14 cellular contexts compared by ENCODE assay signal in the genomic region with DNA sequence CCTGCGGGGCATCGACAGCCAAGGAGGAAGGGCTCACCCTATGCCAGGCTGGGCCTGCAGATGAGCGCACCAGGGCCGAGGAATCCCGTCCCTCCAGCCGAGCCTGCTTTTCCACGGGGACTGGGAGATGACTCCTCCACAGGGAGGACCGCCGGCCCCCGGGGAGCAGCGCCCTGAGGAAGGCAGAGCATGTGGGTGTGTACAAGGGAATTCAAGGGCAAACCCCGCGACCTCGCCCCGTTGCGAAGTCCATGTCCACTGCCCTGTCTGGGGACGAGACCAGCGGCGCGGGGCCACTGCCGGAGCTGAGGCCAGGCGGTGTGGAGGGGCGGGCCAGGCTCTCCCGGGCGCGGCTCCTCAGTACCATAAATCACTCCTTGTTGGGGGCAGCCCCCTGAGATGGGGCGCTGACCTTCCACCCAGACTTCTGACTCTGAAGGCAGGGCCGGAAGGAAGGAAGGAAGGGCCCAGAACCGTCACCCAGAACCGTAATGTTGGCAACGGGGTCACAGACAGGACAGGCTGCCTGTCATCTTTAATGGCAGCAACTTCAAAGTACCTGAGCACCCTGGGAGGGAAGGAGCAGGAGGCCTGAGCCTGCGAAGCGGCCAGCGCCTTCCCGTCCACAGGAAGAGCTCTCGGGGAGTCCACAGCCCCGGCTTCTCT. TPM values are rescaled to one million over a fixed set of nuclear protein-coding genes. Genes with fewer than 3 reads are reported as not detected.
DNase-seq lines count a peak whose midpoint lies in the region; ATAC-seq, FAIRE-seq and TF ChIP-seq lines count a peak whose summit lies in the region.
"Had no signal": no experiment of that assay in that cellular context is flagged by ENCODE, and none has a peak within 500 bp of the region (broad histone marks: within the 10 kb centered on the region; RNA-seq: fewer than 3 reads in every experiment).

No MANE protein-coding gene starts in this region.

- H3K79me2 ChIP-seq in GM12878 (ENCODE audit: control insufficient read depth, insufficient read depth, low read length), result peaks cover 29% of the 10 kb centered on the region

- no peaks in the 10 kb centered on the region for H3K27me3 ChIP-seq in GM12878 (replicated peaks in 1 of 2; ENCODE audit: control insufficient read depth in 2 of 2, insufficient read depth in 2 of 2, low read length in 1 of 2)
- no peaks in the 10 kb centered on the region for H3K27me3 ChIP-seq in skeletal muscle satellite cell (ENCODE audit: control insufficient read depth, insufficient read depth, low read length)
- H3K27me3 ChIP-seq: SJSA1 had no signal

- TF ChIP-seq EP300 in GM12878 (IDR thresholded peaks at IDR 0.05; ENCODE audit: borderline replicate concordance in 1 of 2, control insufficient read depth in 1 of 2, low read depth in 2 of 2, low read length in 2 of 2), result no peak

- SMC1A ChIA-PET in GM12878 (lab: Charles Lee; ENCODE audit: uncharacterized antibody, unreplicated experiment), result no interaction called here

- no peak overlapping the region for H3K27ac ChIP-seq in GM12878 (ENCODE audit: control insufficient read depth, insufficient read depth)
- H3K27ac ChIP-seq: SJSA1 had no signal

- H3K9ac ChIP-seq in GM12878 (ENCODE audit: control insufficient read depth, insufficient read depth, low read length), result no peak overlapping the region
- H3K9ac ChIP-seq in skeletal muscle satellite cell (ENCODE audit: low read depth, low read length), result no peak overlapping the region

- DNase-seq in GM03348 (ENCODE audit: low spot score) (peak; percentile 83), GM12878 (ENCODE audit: low read depth, low spot score) (no peak), left colon (peak; percentile 72 to 77), G401 (ENCODE audit: low spot score) (no peak), Calu3 (no peak), NOMO-1 treated with DMSO at 0.1 percent for 48 hours (lab: John Stamatoyannopoulos, UW; ENCODE audit: unreplicated experiment) (no peak), NCI-H2029 (lab: John Stamatoyannopoulos, UW) (no peak)
- DNase-seq: activated CD8-positive, alpha-beta memory T cell treated with anti-CD3 and anti-CD28 coated beads, Interleukin-2, amount 50 U/mL, for 4 hours; cortex of kidney; HFFc6; NCI-H1930 had no signal

- 84% methylated on average over 37 of the region's 37 CpGs for WGBS in GM12878 (ENCODE audit: insufficient coverage, insufficient replicate concordance, low lambda C conversion rate, missing lambda C conversion rate)

- no peaks in the 10 kb centered on the region for H3K36me3 Mint-ChIP-seq in Calu3 (ENCODE audit: insufficient read depth, unreplicated experiment)

- H3K9me3 ChIP-seq in GM12878 (replicated peaks; ENCODE audit: control insufficient read depth, insufficient read depth, low read length) (no peaks in the 10 kb centered on the region), skeletal muscle satellite cell (replicated peaks; ENCODE audit: low read length) (no peaks in the 10 kb centered on the region)
- H3K9me3 ChIP-seq: SJSA1 had no signal

- H3K36me3 ChIP-seq in GM12878 (ENCODE audit: control insufficient read depth in 2 of 2, insufficient read depth in 2 of 2, low read length in 1 of 2) (peaks cover 21 to 36% of the 10 kb centered on the region in 2 experiments), skeletal muscle satellite cell (ENCODE audit: insufficient read depth, low read length) (no peaks in the 10 kb centered on the region)

- TF ChIP-seq CTCF in GM12878 (IDR thresholded peaks at IDR 0.05 in 2 of 3, conservative IDR thresholded peaks at IDR 0.05 in 1 of 3; ENCODE audit: control insufficient read depth in 2 of 3, extremely low read depth in 1 of 3, insufficient read depth in 1 of 3, low read depth in 3 of 3, low read length in 3 of 3) (no peak), Calu3 (IDR thresholded peaks at IDR 0.05; ENCODE audit: unreplicated experiment) (no peak)

- H3K4me3 ChIP-seq in GM12878, result no peak overlapping the region
- no peak overlapping the region for H3K4me3 ChIP-seq in skeletal muscle satellite cell (ENCODE audit: low read length)
- H3K4me3 ChIP-seq: SJSA1 had no signal

- BruUV-seq in GM12878 (replicated peaks; lab: Mats Ljungman, UMichigan) (no TSS peak), Calu3 (replicated peaks; lab: Mats Ljungman, UMichigan) (no TSS peak)

- POLR2A ChIA-PET in GM12878 (lab: Charles Lee), result interaction anchor here (1.1 kb wide), 1 partner anchor 184 kb away, joined by 3 read pairs; no protein-coding TSS in a partner anchor

- intact Hi-C loops in GM12878 (cut with micrococcal nuclease; ENCODE audit: unreplicated experiment), result no loop called here
- intact Hi-C loops in left colon (cut with DNase I, micrococcal nuclease), result no loop called here
- intact Hi-C loops in Calu3 (cut with micrococcal nuclease; ENCODE audit: unreplicated experiment), result no loop called here

- no peak for TF ChIP-seq RAD21 in GM12878 (IDR thresholded peaks at IDR 0.05; ENCODE audit: insufficient read depth, low read depth, low read length)

- no peak for FAIRE-seq in GM12878 (lab: Jason Lieb, UNC)
- FAIRE-seq: urothelium cell line had no signal

- in situ Hi-C loops in GM12878 (cut with MboI) (no loop called here), G401 (cut with HindIII; ENCODE audit: low sequenced_read_pairs) (no loop called here)

- H3K4me3 Mint-ChIP-seq in Calu3 (ENCODE audit: low read depth, unreplicated experiment), result no peak overlapping the region
- H3K4me3 Mint-ChIP-seq: HFFc6 had no signal

- TF ChIP-seq POLR2A in GM12878 (IDR thresholded peaks at IDR 0.05; ENCODE audit: low read depth, low read length), result no peak

- RAD21 ChIA-PET in GM12878 (lab: Charles Lee; ENCODE audit: unreplicated experiment), result interaction anchor here (0.9 kb wide), 1 partner anchor 216 kb away, joined by 3 read pairs; no protein-coding TSS in a partner anchor

- peaks cover 10% of the 10 kb centered on the region for H3K4me1 ChIP-seq in GM12878 (ENCODE audit: control insufficient read depth, insufficient read depth, low read length)
- no peaks in the 10 kb centered on the region for H3K4me1 ChIP-seq in skeletal muscle satellite cell (ENCODE audit: control insufficient read depth, insufficient read depth, low read length)
- H3K4me1 ChIP-seq: SJSA1 had no signal

- no peaks in the 10 kb centered on the region for H3K9me3 Mint-ChIP-seq in Calu3 (ENCODE audit: low read depth, unreplicated experiment)
- H3K9me3 Mint-ChIP-seq: HFFc6 had no signal

- CTCF ChIA-PET in GM12878 (lab: Yijun Ruan, JAX) (interaction anchor here (0.6 kb wide), 1 partner anchor 50 kb away, joined by 3 read pairs; no protein-coding TSS in a partner anchor), Calu3 (lab: Charles Lee) (interaction anchor here (0.6 kb wide), 1 partner anchor 387 kb away, joined by 3 read pairs; no protein-coding TSS in a partner anchor)

- peak; percentile 23 for ATAC-seq in GM12878
- ATAC-seq in left colon, result peak; percentile 84

- H3K27me3 Mint-ChIP-seq in Calu3 (ENCODE audit: unreplicated experiment), result no peaks in the 10 kb centered on the region

- no peaks in the 10 kb centered on the region for H3K4me1 Mint-ChIP-seq in Calu3 (ENCODE audit: low read depth, unreplicated experiment)

- H2AFZ ChIP-seq in GM12878 (ENCODE audit: control insufficient read depth, low read depth, low read length), result no peak overlapping the region

- peaks cover 6% of the 10 kb centered on the region for H4K20me1 ChIP-seq in GM12878 (ENCODE audit: control insufficient read depth, insufficient read depth)

- H3K4me2 ChIP-seq in GM12878 (ENCODE audit: control insufficient read depth, insufficient read depth) (no peak overlapping the region), skeletal muscle satellite cell (ENCODE audit: low read length) (peak overlapping the region; percentile 33)

- H3K27ac Mint-ChIP-seq in Calu3 (ENCODE audit: unreplicated experiment), result no peak overlapping the region
- H3K27ac Mint-ChIP-seq: HFFc6 had no signal

TF ChIP-seq in GM12878, 131 proteins besides CTCF, POLR2A, EP300 and RAD21 (continues in another document):
- TF ChIP-seq, protein P1, sequence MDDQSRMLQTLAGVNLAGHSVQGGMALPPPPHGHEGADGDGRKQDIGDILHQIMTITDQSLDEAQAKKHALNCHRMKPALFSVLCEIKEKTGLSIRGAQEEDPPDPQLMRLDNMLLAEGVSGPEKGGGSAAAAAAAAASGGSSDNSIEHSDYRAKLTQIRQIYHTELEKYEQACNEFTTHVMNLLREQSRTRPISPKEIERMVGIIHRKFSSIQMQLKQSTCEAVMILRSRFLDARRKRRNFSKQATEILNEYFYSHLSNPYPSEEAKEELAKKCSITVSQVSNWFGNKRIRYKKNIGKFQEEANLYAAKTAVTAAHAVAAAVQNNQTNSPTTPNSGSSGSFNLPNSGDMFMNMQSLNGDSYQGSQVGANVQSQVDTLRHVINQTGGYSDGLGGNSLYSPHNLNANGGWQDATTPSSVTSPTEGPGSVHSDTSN (IDR thresholded peaks at IDR 0.05; ENCODE audit: insufficient replicate concordance, low read depth, low read length), result no peak
- TF ChIP-seq SUZ12 (IDR thresholded peaks at IDR 0.05; ENCODE audit: unreplicated experiment), result no peak

RNA-seq across cellular contexts. Expression of a gene that starts 52.6 kb away (rescaled TPM):
- 95.7 and 96.2 TPM in 2 replicates for total RNA-seq in GM12878 (2013; cell fraction: nucleolus; rRNA removed)
- 199 and 205 TPM in 2 replicates for total RNA-seq in GM12878 (2014; rRNA removed)
- 93.8 and 101 TPM in 2 replicates for total RNA-seq in GM12878 (2014; rRNA removed; fragmentation: Illumina TruSeq; extraction: Trizol)
- 80.6 and 88.1 TPM in 2 replicates for total RNA-seq in GM12878 (2021)
- polyA plus RNA-seq in GM12878 (2011; ENCODE audit: low read depth), result 63.1 TPM
- 36.3 and 63.6 TPM in 2 replicates for polyA plus RNA-seq in GM12878 (2011; rRNA removed)
- 53.2 and 53.3 TPM in 2 replicates for polyA plus RNA-seq in GM12878 (2011; cell fraction: cytosol; rRNA removed)
- 120 and 125 TPM in 2 replicates for polyA plus RNA-seq in GM12878 (2011; cell fraction: nucleus; rRNA removed)
- 50.3 and 77.0 TPM in 2 replicates for polyA plus RNA-seq in GM12878 (2012)
- 86.2 and 108 TPM in 2 replicates for polyA plus RNA-seq in GM12878 (2014; fragmentation: Illumina TruSeq; extraction: Trizol)
- 100 to 1,000 TPM; 111 to 121 TPM for polyA plus RNA-seq in GM12878 (2014; fragmentation: Nextera tagmentation; extraction: Ambion mirVana)
- 119 and 162 TPM in 2 replicates for polyA plus RNA-seq in GM12878 (2014; rRNA removed)
- 100 to 1,000 TPM; 168 to 177 TPM for polyA plus RNA-seq in GM12878 (2016; fragmentation: Nextera tagmentation; extraction: Ambion mirVana)
- polyA minus RNA-seq in GM12878 (2011; rRNA and poly(A)+ RNA removed), result 98.9 and 145 TPM in 2 replicates
- 25.1 and 33.7 TPM in 2 replicates for polyA minus RNA-seq in GM12878 (2011; cell fraction: cytosol; rRNA and poly(A)+ RNA removed)
- polyA minus RNA-seq in GM12878 (2011; cell fraction: nucleus; rRNA and poly(A)+ RNA removed), result 36.1 and 82.3 TPM in 2 replicates
- 10 to 100 TPM; 36.7 to 46.1 TPM for total RNA-seq in left colon
- 35.4 and 36.0 TPM in 2 replicates for total RNA-seq in skeletal muscle satellite cell (2012; rRNA removed)
- total RNA-seq in G401 (2014; rRNA removed; shearing (Covaris generic)), result 39.0 and 43.8 TPM in 2 replicates
- total RNA-seq in Calu3 (2022), result 79.5 and 82.0 TPM in 2 replicates

Comparison
In these comparisons a context has a peak if more than half of its experiments do, and no peak if none do; other contexts are left out.
1. DNase-seq: peak in GM03348 (single experiment) and left colon (2 of 2); none in GM12878 (single experiment), G401 (single experiment), Calu3 (single experiment), NOMO-1 treated with DMSO at 0.1 percent for 48 hours (single experiment) and NCI-H2029 (single experiment).